1 cellular context compared by ENCODE assay signal in genomic region chr17:75849724-75850123, GRCh38.
TF ChIP-seq lines count a peak whose summit lies in the region.

No MANE protein-coding gene starts in this region.

TF ChIP-seq in HepG2, 621 proteins besides CTCF, POLR2A, EP300 and RAD21 (continued from another document):
- no peak for TF ChIP-seq IKZF1 (IDR thresholded peaks at IDR 0.05)
- TF ChIP-seq ETV5 (CRISPR knock-in tag; IDR thresholded peaks at IDR 0.05; ENCODE audit: borderline replicate concordance): no peak
- no peak for TF ChIP-seq STAT6 (CRISPR knock-in tag; IDR thresholded peaks at IDR 0.05; ENCODE audit: borderline replicate concordance)
- TF ChIP-seq ELF1 (CRISPR knock-in tag; IDR thresholded peaks at IDR 0.05): no peak
- no peak for TF ChIP-seq ZNF674 (CRISPR knock-in tag; IDR thresholded peaks at IDR 0.05; ENCODE audit: low read depth)
- TF ChIP-seq PHF21A (CRISPR knock-in tag; IDR thresholded peaks at IDR 0.05): no peak
- no peak for TF ChIP-seq ZSCAN20 (CRISPR knock-in tag; IDR thresholded peaks at IDR 0.05; ENCODE audit: borderline replicate concordance)
- no peak for TF ChIP-seq KDM5B (CRISPR knock-in tag; IDR thresholded peaks at IDR 0.05; ENCODE audit: borderline replicate concordance)
- no peak for TF ChIP-seq NFKB2 (CRISPR knock-in tag; IDR thresholded peaks at IDR 0.05; ENCODE audit: borderline replicate concordance)
- TF ChIP-seq ZNF367 (CRISPR knock-in tag; IDR thresholded peaks at IDR 0.05; ENCODE audit: borderline replicate concordance): no peak
- TF ChIP-seq NCOA5 (CRISPR knock-in tag; IDR thresholded peaks at IDR 0.05): no peak
- no peak for TF ChIP-seq ETV6 (CRISPR knock-in tag; conservative IDR thresholded peaks at IDR 0.05)
- no peak for TF ChIP-seq HCFC1 (IDR thresholded peaks at IDR 0.05; ENCODE audit: low read depth, low read length)
- no peak for TF ChIP-seq CBX1 (IDR thresholded peaks at IDR 0.05; ENCODE audit: low read depth)
- no peak for TF ChIP-seq ZSCAN29 (CRISPR knock-in tag; conservative IDR thresholded peaks at IDR 0.05)
- no peak for TF ChIP-seq ZNF615 (CRISPR knock-in tag; IDR thresholded peaks at IDR 0.05; ENCODE audit: borderline replicate concordance)
- TF ChIP-seq, protein P1, sequence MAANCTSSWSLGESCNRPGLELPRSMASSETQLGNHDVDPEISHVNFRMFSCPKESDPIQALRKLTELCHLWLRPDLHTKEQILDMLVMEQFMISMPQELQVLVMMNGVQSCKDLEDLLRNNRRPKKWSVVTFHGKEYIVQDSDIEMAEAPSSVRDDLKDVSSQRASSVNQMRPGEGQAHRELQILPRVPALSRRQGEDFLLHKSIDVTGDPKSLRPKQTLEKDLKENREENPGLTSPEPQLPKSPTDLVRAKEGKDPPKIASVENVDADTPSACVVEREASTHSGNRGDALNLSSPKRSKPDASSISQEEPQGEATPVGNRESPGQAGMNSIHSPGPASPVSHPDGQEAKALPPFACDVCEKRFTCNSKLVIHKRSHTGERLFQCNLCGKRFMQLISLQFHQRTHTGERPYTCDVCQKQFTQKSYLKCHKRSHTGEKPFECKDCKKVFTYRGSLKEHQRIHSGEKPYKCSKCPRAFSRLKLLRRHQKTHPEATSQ (CRISPR knock-in tag; IDR thresholded peaks at IDR 0.05; ENCODE audit: borderline replicate concordance): no peak
- no peak for TF ChIP-seq GTF2F1 (IDR thresholded peaks at IDR 0.05; ENCODE audit: low read length)
- TF ChIP-seq ZNF225 (CRISPR knock-in tag; IDR thresholded peaks at IDR 0.05): no peak
- TF ChIP-seq, protein P2, sequence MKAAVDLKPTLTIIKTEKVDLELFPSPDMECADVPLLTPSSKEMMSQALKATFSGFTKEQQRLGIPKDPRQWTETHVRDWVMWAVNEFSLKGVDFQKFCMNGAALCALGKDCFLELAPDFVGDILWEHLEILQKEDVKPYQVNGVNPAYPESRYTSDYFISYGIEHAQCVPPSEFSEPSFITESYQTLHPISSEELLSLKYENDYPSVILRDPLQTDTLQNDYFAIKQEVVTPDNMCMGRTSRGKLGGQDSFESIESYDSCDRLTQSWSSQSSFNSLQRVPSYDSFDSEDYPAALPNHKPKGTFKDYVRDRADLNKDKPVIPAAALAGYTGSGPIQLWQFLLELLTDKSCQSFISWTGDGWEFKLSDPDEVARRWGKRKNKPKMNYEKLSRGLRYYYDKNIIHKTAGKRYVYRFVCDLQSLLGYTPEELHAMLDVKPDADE (CRISPR knock-in tag; IDR thresholded peaks at IDR 0.05): no peak
- TF ChIP-seq JDP2 (CRISPR knock-in tag; IDR thresholded peaks at IDR 0.05; ENCODE audit: borderline replicate concordance): no peak
